ENCODE assay signal across 19 cellular contexts in genomic region chr9:84815554-84815953, GRCh38.
A peak's percentile ranks its signal among the peaks of the same experiment; 100 is the strongest.
DNase-seq lines count a peak whose midpoint lies in the region; ATAC-seq and TF ChIP-seq lines count a peak whose summit lies in the region.
"Had no signal": no experiment of that assay in that cellular context is flagged by ENCODE, and none has a peak within 500 bp of the region (broad histone marks: within the 10 kb centered on the region; RNA-seq: fewer than 3 reads in every experiment).

No MANE protein-coding gene starts in this region.

- H3K4me3 ChIP-seq in epithelial cell of proximal tubule (ENCODE audit: low read depth, low read length) = no peak overlapping the region
- H3K4me3 ChIP-seq: BLaER1, GM23338 had no signal

- intact Hi-C loops in left colon (cut with DNase I, micrococcal nuclease) = no loop called here

- H3K27ac ChIP-seq in C4-2B = no peak overlapping the region
- no peak overlapping the region for H3K27ac ChIP-seq in VCaP
- H3K27ac ChIP-seq: 22Rv1, BLaER1 had no signal

- ATAC-seq in left colon (peak; percentile 71), omental fat pad (ENCODE audit: low FRiP score) (no peak)
- ATAC-seq: GM23338, HCT116 had no signal

- TF ChIP-seq CTCF in C4-2B (conservative IDR thresholded peaks at IDR 0.05) (peak; percentile 14), VCaP (conservative IDR thresholded peaks at IDR 0.05) (peak; percentile 29), epithelial cell of proximal tubule (conservative IDR thresholded peaks at IDR 0.05; ENCODE audit: low read depth, low read length) (peak; percentile 5), omental fat pad (IDR thresholded peaks at IDR 0.05) (no peak)

- no peak for DNase-seq in epithelial cell of proximal tubule (ENCODE audit: low read depth)
- no peak for DNase-seq in left colon
- no peak for DNase-seq in omental fat pad (ENCODE audit: low spot score)
- DNase-seq in NCI-H1092 treated with DMSO at 0.1 percent for 48 hours (lab: John Stamatoyannopoulos, UW) = no peak
- no peak for DNase-seq in NCI-H82 (lab: John Stamatoyannopoulos, UW)
- no peak for DNase-seq in epidermal melanocyte (ENCODE audit: insufficient read length, low spot score)
- DNase-seq: Calu3; CD4-positive, alpha-beta T cell; CD8-positive, alpha-beta memory T cell; DMS53; DMS79 treated with DMSO at 0.1 percent for 48 hours; GF-D8; H9 had no signal

Comparison
In these comparisons a context has a peak if more than half of its experiments do, and no peak if none do; other contexts are left out.
1. CTCF ChIP-seq: peak in C4-2B (single experiment), VCaP (single experiment) and epithelial cell of proximal tubule (single experiment); none in omental fat pad (0 of 3).